In the genomic region with DNA sequence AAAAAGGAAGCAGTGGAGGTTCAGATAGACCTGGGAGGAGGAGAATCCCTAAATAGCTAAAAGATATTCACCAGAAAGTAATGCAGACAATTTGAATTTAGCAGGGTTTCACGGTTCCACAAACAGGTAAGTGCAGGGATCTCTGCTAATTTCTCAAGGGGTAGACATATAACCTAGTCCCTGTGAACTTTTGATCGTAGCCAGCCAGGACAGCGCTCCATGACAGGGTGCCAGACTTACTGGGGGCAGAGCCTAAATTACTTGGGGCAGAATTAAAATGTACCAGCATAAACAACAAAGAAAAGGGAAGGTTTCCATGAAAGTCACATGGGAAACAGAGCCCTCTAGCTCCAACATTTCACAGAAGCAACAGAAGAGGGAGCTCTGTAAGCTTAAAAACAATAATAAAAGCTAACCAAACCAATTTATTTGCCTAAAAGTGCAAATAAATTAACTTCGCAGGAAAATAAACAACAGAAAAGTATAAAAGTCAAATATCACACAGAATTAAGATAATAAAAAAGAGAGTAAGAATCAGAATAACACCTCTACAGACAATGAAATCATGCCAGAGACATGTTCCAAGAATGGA, we compare ENCODE assay signal across 8 cellular contexts.
DNase-seq lines count a peak whose midpoint lies in the region; ATAC-seq and TF ChIP-seq lines count a peak whose summit lies in the region.

No MANE protein-coding gene starts in this region.

- H3K4me1 ChIP-seq in heart left ventricle (no peaks in the 10 kb centered on the region), tibial artery (no peaks in the 10 kb centered on the region)

- H3K4me3 Mint-ChIP-seq in activated T-helper 17 cell treated with anti-CD3 and anti-CD28 coated beads, Interleukin-2, amount 50 U/mL, for 72 hours = no peak overlapping the region
- no peak overlapping the region for H3K4me3 Mint-ChIP-seq in activated T-cell treated with anti-CD3 and anti-CD28 coated beads, Interleukin-2, amount 50 U/mL, for 4 hours

- peaks cover 8% of the 10 kb centered on the region for H3K27me3 Mint-ChIP-seq in activated T-helper 17 cell treated with anti-CD3 and anti-CD28 coated beads, Interleukin-2, amount 50 U/mL, for 72 hours
- peaks cover 11% of the 10 kb centered on the region for H3K27me3 Mint-ChIP-seq in activated T-cell treated with anti-CD3 and anti-CD28 coated beads, Interleukin-2, amount 50 U/mL, for 4 hours (ENCODE audit: low read depth)

- DNase-seq in SKM-1 treated with dmso at 0.1 percent for 144 hours (lab: John Stamatoyannopoulos, UW; ENCODE audit: unreplicated experiment) (peak; percentile 45), SKM-1 (lab: John Stamatoyannopoulos, UW; ENCODE audit: unreplicated experiment) (no peak), RPMI7951 (ENCODE audit: low read depth) (peak; percentile 52), heart left ventricle (no peak), tibial artery (no peak)
- DNase-seq in activated T-cell treated with anti-CD3 and anti-CD28 coated beads, Interleukin-2, amount 50 U/mL, for 4 hours = no peak
- DNase-seq in activated naive CD4-positive, alpha-beta T cell (lab: John Stamatoyannopoulos, UW) = no peak

- H3K36me3 ChIP-seq in heart left ventricle (no peaks in the 10 kb centered on the region), tibial artery (no peaks in the 10 kb centered on the region)

- H3K36me3 Mint-ChIP-seq in activated T-helper 17 cell treated with anti-CD3 and anti-CD28 coated beads, Interleukin-2, amount 50 U/mL, for 72 hours (ENCODE audit: low read depth) = no peaks in the 10 kb centered on the region
- H3K36me3 Mint-ChIP-seq in activated T-cell treated with anti-CD3 and anti-CD28 coated beads, Interleukin-2, amount 50 U/mL, for 4 hours (ENCODE audit: insufficient read depth) = no peaks in the 10 kb centered on the region

- intact Hi-C loops in heart left ventricle (cut with DNase I) (loop anchor here in 9 of 10 donors (5.0 to 10.0 kb wide), 8 partner anchors 201 to 914 kb away; partner anchors contain the start of gene DUSP10 (in 1 of the 9)), tibial artery (cut with DNase I; ENCODE audit: low total_unique reads) (no loop called here)

- H3K4me1 Mint-ChIP-seq in activated T-helper 17 cell treated with anti-CD3 and anti-CD28 coated beads, Interleukin-2, amount 50 U/mL, for 72 hours = no peaks in the 10 kb centered on the region
- no peaks in the 10 kb centered on the region for H3K4me1 Mint-ChIP-seq in activated T-cell treated with anti-CD3 and anti-CD28 coated beads, Interleukin-2, amount 50 U/mL, for 4 hours (ENCODE audit: low read depth)

- H3K4me3 ChIP-seq in heart left ventricle (no peak overlapping the region), tibial artery (no peak overlapping the region)

- no peak overlapping the region for H3K27ac Mint-ChIP-seq in activated T-helper 17 cell treated with anti-CD3 and anti-CD28 coated beads, Interleukin-2, amount 50 U/mL, for 72 hours

- peaks cover 0 to 5% (median 0%) of the 10 kb centered on the region in 9 donors for H3K27me3 ChIP-seq in heart left ventricle
- H3K27me3 ChIP-seq in tibial artery = no peaks in the 10 kb centered on the region

- peak in 1 of 4 donors; percentile 13 for ATAC-seq in heart left ventricle
- ATAC-seq in activated T-helper 17 cell treated with anti-CD3 and anti-CD28 coated beads, Interleukin-2, amount 50 U/mL, for 72 hours (replicated peaks) = no peak
- no peak for ATAC-seq in activated T-cell treated with anti-CD3 and anti-CD28 coated beads, Interleukin-2, amount 50 U/mL, for 4 hours

- H3K27ac ChIP-seq in heart left ventricle (no peak overlapping the region), tibial artery (no peak overlapping the region)

- H3K9me3 Mint-ChIP-seq in activated T-helper 17 cell treated with anti-CD3 and anti-CD28 coated beads, Interleukin-2, amount 50 U/mL, for 72 hours = no peaks in the 10 kb centered on the region
- H3K9me3 Mint-ChIP-seq in activated T-cell treated with anti-CD3 and anti-CD28 coated beads, Interleukin-2, amount 50 U/mL, for 4 hours = no peaks in the 10 kb centered on the region

- H3K9me3 ChIP-seq in heart left ventricle = peaks cover 0 to 10% (median 0%) of the 10 kb centered on the region in 12 donors
- H3K9me3 ChIP-seq in tibial artery = no peaks in the 10 kb centered on the region

- TF ChIP-seq POLR2A in heart left ventricle (IDR thresholded peaks at IDR 0.05) = no peak

- TF ChIP-seq CTCF in heart left ventricle (IDR thresholded peaks at IDR 0.05) = peak in 11 of 12 donors; percentile 19 to 64 (median 54)
- peak; percentile 40 to 42 for TF ChIP-seq CTCF in tibial artery (IDR thresholded peaks at IDR 0.05)

- 55 to 68% (median 59%) methylated on average over 4 of the region's 4 CpGs for WGBS in heart left ventricle, 4 donors

Comparison
In these comparisons a context has a peak if more than half of its experiments do, and no peak if none do; other contexts are left out.
1. DNase-seq: peak in SKM-1 treated with dmso at 0.1 percent for 144 hours (single experiment) and RPMI7951 (single experiment); none in SKM-1 (single experiment), heart left ventricle (0 of 5), tibial artery (0 of 2), activated T-cell treated with anti-CD3 and anti-CD28 coated beads, Interleukin-2, amount 50 U/mL, for 4 hours (single experiment) and activated naive CD4-positive, alpha-beta T cell (0 of 4).